9 cellular contexts compared by ENCODE assay signal in the genomic region with DNA sequence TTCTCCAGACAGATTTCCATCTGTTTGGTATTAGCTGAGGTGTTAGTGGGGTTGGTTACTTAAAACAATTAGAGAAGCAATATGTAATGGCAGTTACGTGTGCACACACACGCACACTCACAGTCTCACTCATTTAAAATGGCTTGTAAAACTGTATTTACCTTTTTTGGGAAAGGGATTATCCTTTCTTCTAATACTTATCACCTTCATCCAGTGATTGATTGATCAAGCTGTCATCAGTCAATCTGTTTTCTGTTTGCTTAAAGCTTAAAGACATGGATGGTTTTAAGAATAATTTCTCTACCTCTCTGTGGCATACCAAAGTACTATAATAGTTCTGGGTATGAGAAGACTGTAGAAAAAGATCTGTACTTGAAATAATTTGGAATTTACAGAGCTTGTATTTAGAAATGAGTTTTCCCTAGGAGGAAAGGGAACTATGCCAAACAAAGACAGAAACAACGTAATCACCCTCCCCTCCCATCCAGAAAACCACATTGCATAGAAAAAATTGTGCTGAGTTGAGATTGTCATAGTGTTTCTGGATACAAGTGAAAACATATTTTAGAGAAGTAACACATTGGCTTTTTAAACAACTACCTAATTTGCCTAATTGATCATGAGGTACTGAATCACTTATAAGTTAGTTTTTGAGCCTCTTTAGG. TPM values are rescaled to one million over a fixed set of nuclear protein-coding genes. Genes with fewer than 3 reads are reported as not detected.
DNase-seq lines count a peak whose midpoint lies in the region; ATAC-seq and TF ChIP-seq lines count a peak whose summit lies in the region.
"Had no signal": no experiment of that assay in that cellular context is flagged by ENCODE, and none has a peak within 500 bp of the region (broad histone marks: within the 10 kb centered on the region; RNA-seq: fewer than 3 reads in every experiment).

No MANE protein-coding gene starts in this region.

- TF ChIP-seq CTCF in breast epithelium (IDR thresholded peaks at IDR 0.05) (no peak), neutrophil (IDR thresholded peaks at IDR 0.05) (no peak)

- H3K9me3 ChIP-seq in breast epithelium: no peaks in the 10 kb centered on the region
- H3K9me3 ChIP-seq in neutrophil: no peaks in the 10 kb centered on the region

- peak overlapping the region; percentile 61 to 75 for H3K27ac ChIP-seq in breast epithelium
- peak overlapping the region; percentile 84 for H3K27ac ChIP-seq in neutrophil
- H3K27ac ChIP-seq: HL-60 had no signal

- ATAC-seq in HG03521 (IDR thresholded peaks at IDR 0.05; ENCODE audit: unreplicated experiment) (peak; percentile 47), GM19452 (IDR thresholded peaks at IDR 0.05; ENCODE audit: unreplicated experiment) (no peak), GM21576 (IDR thresholded peaks at IDR 0.05; ENCODE audit: unreplicated experiment) (no peak)

- DNase-seq in EH (ENCODE audit: low read depth) (peak; percentile 74), breast epithelium (ENCODE audit: low spot score in 2 of 2) (no peak), COLO668 (lab: John Stamatoyannopoulos, UW; ENCODE audit: unreplicated experiment) (no peak), COLO829 (ENCODE audit: low spot score) (no peak)

- intact Hi-C loops in breast epithelium (cut with DNase I; ENCODE audit: low total_unique reads): no loop called here

- no peak overlapping the region for H3K4me3 ChIP-seq in breast epithelium
- no peak overlapping the region for H3K4me3 ChIP-seq in neutrophil (ENCODE audit: low read depth in 1 of 2, low read length in 1 of 2)

- TF ChIP-seq POLR2A in breast epithelium (IDR thresholded peaks at IDR 0.05): no peak

- H3K27me3 ChIP-seq in breast epithelium (no peaks in the 10 kb centered on the region), neutrophil (no peaks in the 10 kb centered on the region)

- H3K36me3 ChIP-seq in breast epithelium (no peaks in the 10 kb centered on the region), neutrophil (no peaks in the 10 kb centered on the region)

- H3K4me1 ChIP-seq in breast epithelium (no peaks in the 10 kb centered on the region), neutrophil (ENCODE audit: control insufficient read depth in 1 of 2, insufficient read depth in 1 of 2, low read depth in 1 of 2, low read length in 1 of 2) (peaks cover 26 to 34% of the 10 kb centered on the region in 2 experiments)

RNA-seq across cellular contexts. Expression of a gene that starts 42.8 kb away (rescaled TPM):
- total RNA-seq in breast epithelium: 10 to 100 TPM; 15.4 to 65.9 (median 39.7) TPM
